In the genomic region with DNA sequence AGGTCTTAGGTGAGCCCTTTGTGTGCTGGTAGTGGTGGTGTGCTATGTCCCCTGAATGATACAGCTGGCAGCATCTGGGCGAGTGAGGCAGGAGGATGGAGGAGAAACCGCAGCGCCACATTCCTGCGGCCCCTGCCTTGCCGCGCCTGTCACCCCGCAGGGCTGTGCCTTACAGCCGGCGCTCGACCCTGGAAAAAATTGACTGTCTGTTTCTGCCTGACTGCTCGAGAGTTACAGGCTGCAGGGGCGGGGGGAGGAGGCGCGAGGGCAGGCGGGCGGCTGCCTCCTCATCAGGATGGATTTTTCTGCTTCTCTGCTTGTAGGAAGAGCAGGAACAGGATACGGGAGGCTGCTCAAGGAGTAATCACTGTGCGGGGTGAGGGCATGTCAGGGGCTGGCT, we compare ENCODE assay signal across 11 cellular contexts.
DNase-seq lines count a peak whose midpoint lies in the region; ATAC-seq and TF ChIP-seq lines count a peak whose summit lies in the region.
"Had no signal": no experiment of that assay in that cellular context is flagged by ENCODE, and none has a peak within 500 bp of the region (broad histone marks: within the 10 kb centered on the region; RNA-seq: fewer than 3 reads in every experiment).

No MANE protein-coding gene starts in this region.

- peaks cover 52% of the 10 kb centered on the region for H3K27me3 Mint-ChIP-seq in nephron (ENCODE audit: low read depth)

- no peaks in the 10 kb centered on the region for H3K36me3 ChIP-seq in aorta (ENCODE audit: control insufficient read depth in 1 of 2, insufficient read depth in 2 of 2, low read length in 1 of 2)

- peak overlapping the region in 2 of 3 experiments; percentile 34 to 48 for H3K4me3 Mint-ChIP-seq in nephron
- H3K4me3 Mint-ChIP-seq: activated naive CD4-positive, alpha-beta T cell treated with anti-CD3 and anti-CD28 coated beads, Interleukin-2, amount 10 ng/mL, durations not matched to agents 7 days and 5 days had no signal

- no peaks in the 10 kb centered on the region for H3K9me3 Mint-ChIP-seq in nephron
- H3K9me3 Mint-ChIP-seq: activated naive CD4-positive, alpha-beta T cell treated with anti-CD3 and anti-CD28 coated beads, Interleukin-2, amount 10 ng/mL, durations not matched to agents 7 days and 5 days had no signal

- H3K4me1 Mint-ChIP-seq in nephron: peaks cover 62% of the 10 kb centered on the region
- H3K4me1 Mint-ChIP-seq: activated naive CD4-positive, alpha-beta T cell treated with anti-CD3 and anti-CD28 coated beads, Interleukin-2, amount 10 ng/mL, durations not matched to agents 7 days and 5 days had no signal

- ATAC-seq in GM19395 (IDR thresholded peaks at IDR 0.05; ENCODE audit: unreplicated experiment) (no peak), aorta (ENCODE audit: low FRiP score) (no peak), GM19455 (IDR thresholded peaks at IDR 0.05; ENCODE audit: unreplicated experiment) (no peak)
- ATAC-seq: esophagus mucosa had no signal

- intact Hi-C loops in aorta (cut with DNase I): no loop called here

- DNase-seq in AG09309 (ENCODE audit: low read depth) (no peak), NCI-H1105 treated with DMSO at 0.1 percent for 48 hours (lab: John Stamatoyannopoulos, UW) (peak; percentile 63), choroid plexus epithelial cell (ENCODE audit: low read depth) (peak; percentile 67), aorta (no peak), globus pallidus (ENCODE audit: low spot score) (no peak)
- DNase-seq: activated CD4-positive, CD25-positive, alpha-beta regulatory T cell; activated naive CD4-positive, alpha-beta T cell treated with anti-CD3 and anti-CD28 coated beads, Interleukin-2, amount 10 ng/mL, durations not matched to agents 7 days and 5 days had no signal

- H3K9me3 ChIP-seq in aorta (ENCODE audit: control insufficient read depth, low read length): no peaks in the 10 kb centered on the region

- peaks cover 0 to 3% of the 10 kb centered on the region in 2 donors for H3K4me1 ChIP-seq in aorta (ENCODE audit: control insufficient read depth in 1 of 2, insufficient read depth in 2 of 2, low read length in 2 of 2)

- WGBS in aorta, 2 donors: 34 to 39% methylated on average over 16 to 18 of the region's 18 CpGs

- H3K27ac ChIP-seq in aorta (ENCODE audit: low read depth in 1 of 2, low read length in 2 of 2): no peak overlapping the region

- no peaks in the 10 kb centered on the region for H3K27me3 ChIP-seq in aorta (ENCODE audit: control insufficient read depth in 1 of 2, insufficient read depth in 2 of 2, low read length in 1 of 2)

- TF ChIP-seq CTCF in AG09309 (IDR thresholded peaks at IDR 0.05; ENCODE audit: control insufficient read depth, insufficient read depth, low read depth, low read length, missing control alignments) (no peak), choroid plexus epithelial cell (conservative IDR thresholded peaks at IDR 0.05; ENCODE audit: low read depth, low read length) (no peak), nephron (IDR thresholded peaks at IDR 0.05; ENCODE audit: unreplicated experiment in 3 of 3) (no peak)

- H3K27ac Mint-ChIP-seq in nephron: peak overlapping the region; percentile 44 to 84 (median 75)
- H3K27ac Mint-ChIP-seq: activated naive CD4-positive, alpha-beta T cell treated with anti-CD3 and anti-CD28 coated beads, Interleukin-2, amount 10 ng/mL, durations not matched to agents 7 days and 5 days had no signal

- 0 out of 2 replicates have a peak overlapping the region, but pooled peaks have one; percentile 1 for H3K4me3 ChIP-seq in AG09309 (ENCODE audit: control insufficient read depth, low read depth, low read length)
- no peak overlapping the region for H3K4me3 ChIP-seq in choroid plexus epithelial cell (ENCODE audit: low read depth, low read length)
- H3K4me3 ChIP-seq in aorta (ENCODE audit: low read length in 2 of 2): no peak overlapping the region

- H3K36me3 Mint-ChIP-seq in nephron (ENCODE audit: low read depth): no peaks in the 10 kb centered on the region
- H3K36me3 Mint-ChIP-seq: activated naive CD4-positive, alpha-beta T cell treated with anti-CD3 and anti-CD28 coated beads, Interleukin-2, amount 10 ng/mL, durations not matched to agents 7 days and 5 days had no signal

Comparison
In these comparisons a context has a peak if more than half of its experiments do, and no peak if none do; other contexts are left out.
1. DNase-seq: peak in NCI-H1105 treated with DMSO at 0.1 percent for 48 hours (single experiment) and choroid plexus epithelial cell (single experiment); none in AG09309 (single experiment), aorta (0 of 2) and globus pallidus (single experiment).